ENCODE assay signal across 15 cellular contexts in genomic region chr12:115963030-115963480, GRCh38.
DNase-seq lines count a peak whose midpoint lies in the region; ATAC-seq, FAIRE-seq and TF ChIP-seq lines count a peak whose summit lies in the region.
"Had no signal": no experiment of that assay in that cellular context is flagged by ENCODE, and none has a peak within 500 bp of the region (broad histone marks: within the 10 kb centered on the region; RNA-seq: fewer than 3 reads in every experiment).

No MANE protein-coding gene starts in this region.

- H3K36me3 Mint-ChIP-seq in astrocyte (ENCODE audit: low read depth, unreplicated experiment): peaks cover 22% of the 10 kb centered on the region

- peak; percentile 42 for DNase-seq in AG08396 (ENCODE audit: low spot score)
- DNase-seq in HCEC 1CT: peak; percentile 72
- DNase-seq in astrocyte (ENCODE audit: low read depth): peak; percentile 78
- peak; percentile 45 for DNase-seq in kidney epithelial cell (ENCODE audit: low read depth)
- no peak for DNase-seq in SHP77 treated with DMSO at 0.1 percent for 48 hours (lab: John Stamatoyannopoulos, UW)
- DNase-seq in hippocampal formation (lab: John Stamatoyannopoulos, UW): no peak
- DNase-seq: amygdala, Karpas-422, NCI-H2029, retina, substantia nigra had no signal

- H2AFZ ChIP-seq in astrocyte (ENCODE audit: low read depth, low read length): no peak overlapping the region

- H3K27ac Mint-ChIP-seq in astrocyte (ENCODE audit: unreplicated experiment): peak overlapping the region; percentile 80

- H3K4me3 ChIP-seq in astrocyte (ENCODE audit: insufficient read depth, low read depth, low read length): peak overlapping the region; percentile 22
- no peak overlapping the region for H3K4me3 ChIP-seq in kidney epithelial cell (ENCODE audit: low read depth, low read length)

- ATAC-seq in HG02678 (IDR thresholded peaks at IDR 0.05; ENCODE audit: unreplicated experiment) (no peak), HG03039 (IDR thresholded peaks at IDR 0.05; ENCODE audit: unreplicated experiment) (no peak)

- no peaks in the 10 kb centered on the region for H3K27me3 ChIP-seq in astrocyte (ENCODE audit: insufficient read depth, low read length)
- H3K27me3 ChIP-seq in kidney epithelial cell (ENCODE audit: control insufficient read depth, insufficient read depth, low read length): no peaks in the 10 kb centered on the region

- H3K36me3 ChIP-seq in astrocyte (ENCODE audit: insufficient read depth, low read length) (peaks cover 32% of the 10 kb centered on the region), kidney epithelial cell (ENCODE audit: control insufficient read depth, insufficient read depth, low read length) (peaks cover 2% of the 10 kb centered on the region)

- no peaks in the 10 kb centered on the region for H3K9me3 ChIP-seq in astrocyte (ENCODE audit: insufficient read depth, low read depth, low read length)

- peaks cover 21% of the 10 kb centered on the region for H3K4me1 ChIP-seq in astrocyte (ENCODE audit: insufficient read depth, low read length)

- H3K4me3 Mint-ChIP-seq in astrocyte (ENCODE audit: unreplicated experiment): peak overlapping the region; percentile 48
- H3K4me3 Mint-ChIP-seq: CD14-positive monocyte had no signal

- peak; percentile 96 for FAIRE-seq in astrocyte (lab: Jason Lieb, UNC)
- FAIRE-seq: endometrium had no signal

- H3K9ac ChIP-seq in astrocyte (ENCODE audit: low read length): peak overlapping the region; percentile 65

- no peaks in the 10 kb centered on the region for H3K79me2 ChIP-seq in astrocyte (ENCODE audit: insufficient read depth, low read length)

- peak overlapping the region; percentile 76 for H3K4me2 ChIP-seq in astrocyte (ENCODE audit: low read length)

- peaks cover 5% of the 10 kb centered on the region for H4K20me1 ChIP-seq in astrocyte (ENCODE audit: insufficient read depth, low read length)

- TF ChIP-seq CTCF in astrocyte (IDR thresholded peaks at IDR 0.05; ENCODE audit: insufficient read depth, low read depth, low read length) (no peak), kidney epithelial cell (IDR thresholded peaks at IDR 0.05; ENCODE audit: insufficient read depth, low read length, poor library complexity, severe bottlenecking) (no peak)

- H3K9me3 Mint-ChIP-seq in astrocyte (ENCODE audit: unreplicated experiment): no peaks in the 10 kb centered on the region
- H3K9me3 Mint-ChIP-seq: CD14-positive monocyte had no signal

- peak overlapping the region; percentile 82 for H3K27ac ChIP-seq in astrocyte (ENCODE audit: low read depth, low read length)

- peaks cover 29% of the 10 kb centered on the region for H3K4me1 Mint-ChIP-seq in astrocyte (ENCODE audit: low read depth, unreplicated experiment)
- H3K4me1 Mint-ChIP-seq: CD14-positive monocyte had no signal

- no peaks in the 10 kb centered on the region for H3K27me3 Mint-ChIP-seq in astrocyte (ENCODE audit: low read depth, unreplicated experiment)

Comparison
In these comparisons a context has a peak if more than half of its experiments do, and no peak if none do; other contexts are left out.
1. DNase-seq: peak in AG08396 (single experiment), HCEC 1CT (single experiment), astrocyte (single experiment) and kidney epithelial cell (single experiment); none in SHP77 treated with DMSO at 0.1 percent for 48 hours (single experiment) and hippocampal formation (0 of 2).